In the genomic region with DNA sequence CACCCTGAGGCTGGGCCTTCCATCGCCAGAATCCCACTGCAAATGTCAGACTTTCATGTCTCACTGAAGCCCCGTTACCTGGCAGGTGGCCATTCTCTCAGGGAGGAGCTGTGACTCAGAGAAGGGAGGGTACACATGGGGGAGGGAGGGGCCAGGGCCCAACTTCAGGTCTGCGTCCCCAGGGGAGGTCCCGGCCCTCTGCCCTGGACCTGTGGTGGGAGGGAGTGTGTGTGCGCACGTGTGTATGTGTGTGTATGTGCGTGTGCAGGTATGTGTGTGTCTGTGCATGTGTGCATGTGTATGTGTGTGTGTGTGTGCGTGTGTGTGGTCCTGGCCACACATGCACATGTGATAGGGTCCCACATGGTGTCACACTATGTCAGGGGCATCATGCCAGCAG, we compare ENCODE assay signal across 18 cellular contexts. TPM values are rescaled to one million over a fixed set of nuclear protein-coding genes. Genes with fewer than 3 reads are reported as not detected.
DNase-seq lines count a peak whose midpoint lies in the region; ATAC-seq and TF ChIP-seq lines count a peak whose summit lies in the region.
"Had no signal": no experiment of that assay in that cellular context is flagged by ENCODE, and none has a peak within 500 bp of the region (broad histone marks: within the 10 kb centered on the region; RNA-seq: fewer than 3 reads in every experiment).

No MANE protein-coding gene starts in this region.

- H2AFZ ChIP-seq in mammary epithelial cell (ENCODE audit: low read depth, low read length) (no peak overlapping the region), PC-3 (ENCODE audit: low read length) (no peak overlapping the region)

- H3K4me1 ChIP-seq in mammary epithelial cell (ENCODE audit: insufficient read depth, low read length) = peaks cover 9% of the 10 kb centered on the region
- no peaks in the 10 kb centered on the region for H3K4me1 ChIP-seq in PC-3 (ENCODE audit: insufficient read depth, low read length)

- no peaks in the 10 kb centered on the region for H3F3A ChIP-seq in PC-3 (ENCODE audit: low read length, unreplicated experiment)

- in situ Hi-C loops in mammary epithelial cell (cut with MboI; ENCODE audit: low sequenced_read_pairs in 2 of 2) = no loop called here

- POLR2A ChIA-PET in MCF 10A (lab: Yijun Ruan, JAX) (no interaction called here), PC-3 (lab: Charles Lee; ENCODE audit: unreplicated experiment) (no interaction called here)

- ATAC-seq in PC-3 (peak; percentile 23; the same call in 1 of the 2 replicates), HG03439 (IDR thresholded peaks at IDR 0.05; ENCODE audit: unreplicated experiment) (no peak), HG03139 (IDR thresholded peaks at IDR 0.05; ENCODE audit: unreplicated experiment) (no peak)

- no peaks in the 10 kb centered on the region for H3K36me3 ChIP-seq in mammary epithelial cell (ENCODE audit: insufficient read depth, low read length)
- H3K36me3 ChIP-seq in PC-3 (ENCODE audit: low read depth, low read length) = no peaks in the 10 kb centered on the region
- H3K36me3 ChIP-seq: tibial artery had no signal

- H3K36me3 Mint-ChIP-seq in MCF 10A (ENCODE audit: insufficient read depth, unreplicated experiment) = no peaks in the 10 kb centered on the region
- H3K36me3 Mint-ChIP-seq: activated naive CD4-positive, alpha-beta T cell treated with anti-CD3 and anti-CD28 coated beads, Interleukin-2, amount 50 U/mL, for 24 hours had no signal

- no peak for TF ChIP-seq CTCF in MCF 10A (IDR thresholded peaks at IDR 0.05; ENCODE audit: unreplicated experiment)
- TF ChIP-seq CTCF in mammary epithelial cell (conservative IDR thresholded peaks at IDR 0.05 in 1 of 2, IDR thresholded peaks at IDR 0.05 in 1 of 2; ENCODE audit: extremely low read depth in 1 of 2, insufficient read depth in 1 of 2, low read depth in 1 of 2, low read length in 2 of 2) = no peak
- no peak for TF ChIP-seq CTCF in PC-3 (conservative IDR thresholded peaks at IDR 0.05; ENCODE audit: low read depth, low read length)
- TF ChIP-seq CTCF in epithelial cell of esophagus (IDR thresholded peaks at IDR 0.05; ENCODE audit: insufficient read depth, low read depth, low read length, missing control alignments) = no peak

- intact Hi-C loops in MCF 10A (cut with micrococcal nuclease) = no loop called here
- intact Hi-C loops in mammary epithelial cell (cut with micrococcal nuclease) = no loop called here
- intact Hi-C loops in PC-3 (cut with micrococcal nuclease) = no loop called here

- H4K20me1 ChIP-seq in mammary epithelial cell (ENCODE audit: insufficient read depth, low read length) = no peaks in the 10 kb centered on the region
- no peaks in the 10 kb centered on the region for H4K20me1 ChIP-seq in PC-3 (ENCODE audit: low read length)

- no peak overlapping the region for H3K4me2 ChIP-seq in mammary epithelial cell (ENCODE audit: insufficient read depth, low read depth, low read length)
- no peak overlapping the region for H3K4me2 ChIP-seq in PC-3 (ENCODE audit: low read length)

- dilution Hi-C loops in mammary epithelial cell (cut with HindIII; ENCODE audit: low sequenced_read_pairs) = no loop called here

- whole genome bisulfite sequencing in mammary epithelial cell (ENCODE audit: low coverage, missing lambda C conversion rate) = 100% methylated on average over 1 of the region's 8 CpGs

- peaks cover 6% of the 10 kb centered on the region for H3K4me1 Mint-ChIP-seq in MCF 10A (ENCODE audit: insufficient read depth, unreplicated experiment)

- BruUV-seq in MCF 10A (replicated peaks; lab: Mats Ljungman, UMichigan) (no TSS peak), mammary epithelial cell (replicated peaks; lab: Mats Ljungman, UMichigan) (no TSS peak), PC-3 (replicated peaks; lab: Mats Ljungman, UMichigan) (no TSS peak)

- no peaks in the 10 kb centered on the region for H3K9me2 ChIP-seq in PC-3 (replicated peaks; ENCODE audit: low read length)

- no peaks in the 10 kb centered on the region for H3K9me3 ChIP-seq in mammary epithelial cell (replicated peaks; ENCODE audit: insufficient read depth, low read length)
- H3K9me3 ChIP-seq in PC-3 (ENCODE audit: low read length) = no peaks in the 10 kb centered on the region
- H3K9me3 ChIP-seq: tibial artery had no signal

- peaks cover 55% of the 10 kb centered on the region for H3K27me3 Mint-ChIP-seq in MCF 10A (ENCODE audit: insufficient read depth, unreplicated experiment)

- H3K79me2 ChIP-seq in mammary epithelial cell (ENCODE audit: insufficient read depth, low read length) = no peaks in the 10 kb centered on the region
- no peaks in the 10 kb centered on the region for H3K79me2 ChIP-seq in PC-3 (ENCODE audit: low read length)

- H3K9ac ChIP-seq in mammary epithelial cell (ENCODE audit: insufficient read depth, low read length) (no peak overlapping the region), PC-3 (ENCODE audit: low read length) (no peak overlapping the region)

- no peak overlapping the region for H3K4me3 ChIP-seq in mammary epithelial cell (replicated peaks in 1 of 3; ENCODE audit: insufficient read depth in 1 of 3, low read depth in 2 of 3, low read length in 3 of 3)
- no peak overlapping the region for H3K4me3 ChIP-seq in PC-3 (ENCODE audit: low read length)
- H3K4me3 ChIP-seq in epithelial cell of esophagus (ENCODE audit: low read length) = no peak overlapping the region
- H3K4me3 ChIP-seq: tibial artery had no signal

- H3K27me3 ChIP-seq in mammary epithelial cell (ENCODE audit: insufficient read depth, low read length) (no peaks in the 10 kb centered on the region), PC-3 (ENCODE audit: low read length) (peaks cover 25% of the 10 kb centered on the region)

- H3K9me3 Mint-ChIP-seq in MCF 10A (ENCODE audit: unreplicated experiment) = no peaks in the 10 kb centered on the region
- H3K9me3 Mint-ChIP-seq: activated naive CD4-positive, alpha-beta T cell treated with anti-CD3 and anti-CD28 coated beads, Interleukin-2, amount 50 U/mL, for 24 hours; nephron had no signal

- H3K4me3 Mint-ChIP-seq in MCF 10A (ENCODE audit: unreplicated experiment) = no peak overlapping the region
- H3K4me3 Mint-ChIP-seq: activated naive CD4-positive, alpha-beta T cell treated with anti-CD3 and anti-CD28 coated beads, Interleukin-2, amount 50 U/mL, for 24 hours; nephron had no signal

- DNase-seq in MCF 10A (ENCODE audit: unreplicated experiment) = peak; percentile 57
- no peak for DNase-seq in mammary epithelial cell
- DNase-seq in PC-3 = peak; percentile 54
- DNase-seq in epithelial cell of esophagus (ENCODE audit: low read depth) = peak; percentile 30
- DNase-seq in iPS-NIHi11 (ENCODE audit: low spot score) = no peak
- DNase-seq: activated CD4-positive, alpha-beta T cell treated with anti-CD3 and anti-CD28 coated beads for 1 hour; activated CD8-positive, alpha-beta memory T cell treated with anti-CD3 and anti-CD28 coated beads for 24 hours; activated T-cell treated with anti-CD3 and anti-CD28 coated beads, Interleukin-2, amount 50 U/mL, for 48 hours; DMS79 treated with DMSO at 0.1 percent for 48 hours; effector memory CD4-positive, alpha-beta T cell; NCI-H1694; NCI-H510A treated with DMSO at 0.1 percent for 48 hours; tibial artery had no signal

- no peak overlapping the region for H3K27ac Mint-ChIP-seq in MCF 10A (ENCODE audit: low read depth, unreplicated experiment)
- H3K27ac Mint-ChIP-seq: activated naive CD4-positive, alpha-beta T cell treated with anti-CD3 and anti-CD28 coated beads, Interleukin-2, amount 50 U/mL, for 24 hours; nephron had no signal

- no peak overlapping the region for H3K27ac ChIP-seq in mammary epithelial cell (ENCODE audit: insufficient read depth, low read depth, low read length)
- H3K27ac ChIP-seq in PC-3 (ENCODE audit: low read length) = no peak overlapping the region
- H3K27ac ChIP-seq in temporal lobe (ENCODE audit: low read depth, low read length) = peak overlapping the region; percentile 97
- H3K27ac ChIP-seq: tibial artery had no signal

- CTCF ChIA-PET in MCF 10A (lab: Yijun Ruan, JAX) = no interaction called here
- CTCF ChIA-PET in mammary epithelial cell (lab: Charles Lee; ENCODE audit: low non-redundant PET) = no interaction called here
- CTCF ChIA-PET in PC-3 (lab: Charles Lee) = no interaction called here

RNA-seq across cellular contexts. Expression of a gene that starts 50.9 kb away (rescaled TPM):
- total RNA-seq in MCF 10A (2022) (15.5 and 17.1 TPM in 2 replicates), mammary epithelial cell (10 to 100 TPM; 26.8 to 51.5 TPM), PC-3 (2014; rRNA removed) (47.8 and 52.2 TPM in 2 replicates), temporal lobe (9.3 TPM)
- polyA plus RNA-seq in mammary epithelial cell = 43.1 TPM
- 42.0 TPM for polyA minus RNA-seq in mammary epithelial cell

RNA-seq across cellular contexts. Expression of a gene that starts 51.2 kb away (rescaled TPM):
- total RNA-seq in MCF 10A (2022) (36.0 and 59.2 TPM in 2 replicates), mammary epithelial cell (10 to 100 TPM; 27.5 to 67.8 TPM), PC-3 (2014; rRNA removed) (83.0 and 83.5 TPM in 2 replicates), temporal lobe (11.1 TPM)
- polyA plus RNA-seq in mammary epithelial cell = 51.6 TPM
- 40.1 TPM for polyA minus RNA-seq in mammary epithelial cell

Comparison
In these comparisons a context has a peak if more than half of its experiments do, and no peak if none do; other contexts are left out.
1. DNase-seq: peak in MCF 10A (single experiment), PC-3 (single experiment) and epithelial cell of esophagus (single experiment); none in mammary epithelial cell (single experiment) and iPS-NIHi11 (single experiment).